Comparison of ENCODE assay signal across 11 cellular contexts in the genomic region with DNA sequence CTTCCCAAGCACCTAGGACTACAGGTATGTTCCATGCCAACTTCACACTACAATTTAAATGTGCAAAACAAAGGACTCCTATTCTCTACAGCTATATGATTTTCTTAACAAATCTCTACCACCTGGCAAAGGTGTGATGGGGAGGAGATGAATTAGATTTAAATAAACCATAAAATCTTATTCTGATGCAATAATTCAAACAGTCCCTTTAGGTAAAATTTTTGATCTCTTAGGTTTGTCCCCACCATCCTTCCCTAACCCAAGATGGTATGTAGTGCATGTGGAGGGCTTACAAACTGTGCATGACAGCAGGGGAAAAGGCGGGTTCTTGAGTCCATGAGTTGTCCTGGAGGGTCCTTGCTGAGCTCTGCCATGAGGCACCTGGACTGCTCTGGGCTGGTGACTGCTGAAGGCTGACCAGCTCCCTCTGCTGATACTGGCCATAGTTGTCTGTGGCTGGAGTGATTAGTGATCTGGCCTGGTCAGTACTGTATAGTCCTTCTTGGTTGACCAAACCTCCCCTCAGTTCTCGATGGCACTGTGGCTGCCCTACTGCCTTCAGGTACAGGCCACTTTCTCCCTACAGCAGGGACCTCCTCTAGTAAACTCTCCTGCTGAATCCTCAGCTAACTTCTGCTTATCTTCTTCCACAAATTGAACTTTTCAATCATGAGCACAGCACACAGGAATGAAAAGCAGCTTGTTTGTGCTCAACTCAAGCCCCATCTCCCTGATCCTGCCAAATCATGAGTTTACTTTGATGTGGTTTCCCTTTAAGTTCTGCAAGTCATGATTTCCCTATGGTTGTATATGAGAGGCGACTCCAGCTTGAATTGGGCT. TPM values are rescaled to one million over a fixed set of nuclear protein-coding genes. Genes with fewer than 3 reads are reported as not detected.
A peak's percentile ranks its signal among the peaks of the same experiment; 100 is the strongest.
DNase-seq lines count a peak whose midpoint lies in the region; ATAC-seq and TF ChIP-seq lines count a peak whose summit lies in the region.
"Had no signal": no experiment of that assay in that cellular context is flagged by ENCODE, and none has a peak within 500 bp of the region (broad histone marks: within the 10 kb centered on the region; RNA-seq: fewer than 3 reads in every experiment).

No MANE protein-coding gene starts in this region.

- H2AFZ ChIP-seq in hepatocyte = no peak overlapping the region

- H4K20me1 ChIP-seq in hepatocyte (ENCODE audit: insufficient read depth, poor library complexity, severe bottlenecking) = no peaks in the 10 kb centered on the region

- POLR2A ChIA-PET in AG04450 (lab: Yijun Ruan, JAX) = interaction anchor here (0.9 to 2.1 kb wide), 5 partner anchors 9 to 90 kb away, joined by 3 to 14 read pairs (median 3); no protein-coding TSS in a partner anchor
- POLR2A ChIA-PET in naive thymus-derived CD4-positive, alpha-beta T cell (lab: Charles Lee) = no interaction called here

- no peak overlapping the region; the same call in 1 of the 2 replicates for H3K4me3 Mint-ChIP-seq in HFFc6
- H3K4me3 Mint-ChIP-seq in naive thymus-derived CD4-positive, alpha-beta T cell = no peak overlapping the region

- TF ChIP-seq CTCF in AG04450 (IDR thresholded peaks at IDR 0.05; ENCODE audit: low read depth, low read length) (peak; percentile 41), HFFc6 (IDR thresholded peaks at IDR 0.05) (no peak; the same call in 1 of the 2 replicates), astrocyte of the cerebellum (IDR thresholded peaks at IDR 0.05; ENCODE audit: low read depth, low read length, missing control alignments) (peak; percentile 4), hepatocyte (IDR thresholded peaks at IDR 0.05; ENCODE audit: poor library complexity) (no peak)

- H3K4me1 ChIP-seq in hepatocyte (ENCODE audit: insufficient read depth) (peaks cover 7% of the 10 kb centered on the region), HAP-1 (no peaks in the 10 kb centered on the region)
- peaks cover 0 to 12% of the 10 kb centered on the region in 2 donors for H3K4me1 ChIP-seq in naive thymus-derived CD4-positive, alpha-beta T cell (ENCODE audit: control insufficient read depth in 2 of 2, insufficient read depth in 2 of 2, low read length in 2 of 2)

- peak overlapping the region; percentile 96 for H3K27ac ChIP-seq in AG04450 (ENCODE audit: low read depth, low read length)
- H3K27ac ChIP-seq in hepatocyte = peak overlapping the region; percentile 31
- no peak overlapping the region for H3K27ac ChIP-seq in naive thymus-derived CD4-positive, alpha-beta T cell (ENCODE audit: low read depth, low read length)

- CTCF ChIA-PET in AG04450 (lab: Charles Lee) = interaction anchor here (0.5 to 7.2 kb wide), 8 partner anchors 9 to 102 kb away, joined by 3 to 66 read pairs (median 4); no protein-coding TSS in a partner anchor
- CTCF ChIA-PET in naive thymus-derived CD4-positive, alpha-beta T cell (lab: Charles Lee) = interaction anchor here (1.2 to 1.4 kb wide), 2 partner anchors 99 to 104 kb away, joined by 3 read pairs; no protein-coding TSS in a partner anchor

- in situ Hi-C loops in astrocyte of the cerebellum (cut with HindIII; ENCODE audit: low sequenced_read_pairs) (no loop called here), HAP-1 (cut with MboI; ENCODE audit: low sequenced_read_pairs) (no loop called here)

- no peak overlapping the region for H3K4me3 ChIP-seq in AG04450 (ENCODE audit: low read depth, low read length)
- H3K4me3 ChIP-seq in astrocyte of the cerebellum (ENCODE audit: low read depth, low read length) = no peak overlapping the region
- H3K4me3 ChIP-seq in hepatocyte = no peak overlapping the region
- no peak overlapping the region for H3K4me3 ChIP-seq in HAP-1
- H3K4me3 ChIP-seq in naive thymus-derived CD4-positive, alpha-beta T cell (ENCODE audit: low read length) = no peak overlapping the region

- H3K27me3 Mint-ChIP-seq in HFFc6 (ENCODE audit: insufficient read depth) = peaks cover 4% of the 10 kb centered on the region
- H3K27me3 Mint-ChIP-seq in naive thymus-derived CD4-positive, alpha-beta T cell = peaks cover 0 to 10% (median 0%) of the 10 kb centered on the region in 5 donors

- no peaks in the 10 kb centered on the region for H3K9me2 ChIP-seq in hepatocyte (replicated peaks; ENCODE audit: insufficient read depth)

- H3K36me3 Mint-ChIP-seq in HFFc6 (ENCODE audit: low read depth) = no peaks in the 10 kb centered on the region
- H3K36me3 Mint-ChIP-seq in naive thymus-derived CD4-positive, alpha-beta T cell = peaks cover 0 to 6% (median 0%) of the 10 kb centered on the region in 5 donors

- intact Hi-C loops in naive thymus-derived CD4-positive, alpha-beta T cell (cut with micrococcal nuclease) = no loop called here

- H3K27ac Mint-ChIP-seq in HFFc6 = peak overlapping the region; percentile 53
- H3K27ac Mint-ChIP-seq in naive thymus-derived CD4-positive, alpha-beta T cell = no peak overlapping the region

- no peaks in the 10 kb centered on the region for H3K9me3 Mint-ChIP-seq in HFFc6
- H3K9me3 Mint-ChIP-seq in naive thymus-derived CD4-positive, alpha-beta T cell = no peaks in the 10 kb centered on the region

- H3K4me2 ChIP-seq in hepatocyte = no peak overlapping the region

- no peak for ATAC-seq in GM21825 (IDR thresholded peaks at IDR 0.05; ENCODE audit: unreplicated experiment)
- ATAC-seq in naive thymus-derived CD4-positive, alpha-beta T cell = no peak

- H3K36me3 ChIP-seq in hepatocyte (replicated peaks; ENCODE audit: insufficient read depth, low read depth) (no peaks in the 10 kb centered on the region), HAP-1 (replicated peaks) (no peaks in the 10 kb centered on the region)
- no peaks in the 10 kb centered on the region for H3K36me3 ChIP-seq in naive thymus-derived CD4-positive, alpha-beta T cell (ENCODE audit: control insufficient read depth in 2 of 3, insufficient read depth in 3 of 3, low read length in 3 of 3)

- H3K9me3 ChIP-seq in AG04450 (ENCODE audit: control insufficient read depth, insufficient read depth, low read length) = no peaks in the 10 kb centered on the region
- H3K9me3 ChIP-seq in hepatocyte (ENCODE audit: low read depth) = no peaks in the 10 kb centered on the region
- H3K9me3 ChIP-seq in HAP-1 = no peaks in the 10 kb centered on the region
- no peaks in the 10 kb centered on the region for H3K9me3 ChIP-seq in naive thymus-derived CD4-positive, alpha-beta T cell (ENCODE audit: control insufficient read depth in 2 of 3, low read length in 3 of 3)

- H3K4me1 Mint-ChIP-seq in HFFc6 (ENCODE audit: low read depth) = peaks cover 27% of the 10 kb centered on the region
- H3K4me1 Mint-ChIP-seq in naive thymus-derived CD4-positive, alpha-beta T cell = peaks cover 19 to 53% (median 36%) of the 10 kb centered on the region in 7 donors

- H3K79me2 ChIP-seq in hepatocyte = no peaks in the 10 kb centered on the region

- WGBS in hepatocyte (ENCODE audit: low lambda C conversion rate, missing lambda C conversion rate) = 81% methylated on average over 3 of the region's 3 CpGs

- H3K27me3 ChIP-seq in AG04450 (ENCODE audit: control insufficient read depth, insufficient read depth, low read length) (no peaks in the 10 kb centered on the region), hepatocyte (no peaks in the 10 kb centered on the region), HAP-1 (ENCODE audit: low read depth) (no peaks in the 10 kb centered on the region)
- no peaks in the 10 kb centered on the region for H3K27me3 ChIP-seq in naive thymus-derived CD4-positive, alpha-beta T cell (ENCODE audit: control insufficient read depth in 2 of 2, insufficient read depth in 2 of 2, low read length in 2 of 2)

- DNase-seq in AG04450 (ENCODE audit: low read depth, low spot score) = peak; percentile 90
- DNase-seq in HFFc6 = peak; percentile 67
- peak; percentile 33 for DNase-seq in astrocyte of the cerebellum (ENCODE audit: low read depth)
- DNase-seq in hepatocyte (ENCODE audit: low spot score) = no peak
- DNase-seq in HAP-1 (ENCODE audit: low spot score in 2 of 2) = no peak
- DNase-seq in naive thymus-derived CD4-positive, alpha-beta T cell = no peak
- no peak for DNase-seq in DMS79 (lab: John Stamatoyannopoulos, UW)
- DNase-seq: KG1, SHP77 treated with DMSO at 0.1 percent for 48 hours had no signal

RNA-seq across cellular contexts. Expression of a gene that starts 30.1 kb away (rescaled TPM):
- not detected in 2 replicates for polyA plus RNA-seq in AG04450 (2011; rRNA removed)
- not detected in 2 replicates for polyA minus RNA-seq in AG04450 (2011; rRNA and poly(A)+ RNA removed)
- total RNA-seq in HFFc6 (2021; fragmentation: NEBNext Ultra II Directional; extraction: Animal tissue kit (Norgen Biotek cat#: 25700)) = under 1 TPM in 2 of 6 experiments, not detected in 4; 0.20 to 0.43 TPM
- total RNA-seq in hepatocyte = 0.32 TPM in 1 of 2 replicates, not detected in the other
- 0.81 TPM in 1 of 2 replicates, not detected in the other for polyA plus RNA-seq in hepatocyte
- total RNA-seq in naive thymus-derived CD4-positive, alpha-beta T cell = not detected
- polyA plus RNA-seq in naive thymus-derived CD4-positive, alpha-beta T cell = not detected
- polyA plus RNA-seq: aorta had no signal

RNA-seq across cellular contexts. Expression of a gene that starts 32.5 kb away (rescaled TPM):
- polyA plus RNA-seq in AG04450 (2011; rRNA removed) = 3.8 and 4.6 TPM in 2 replicates
- polyA minus RNA-seq in AG04450 (2011; rRNA and poly(A)+ RNA removed) = 7.2 and 9.5 TPM in 2 replicates
- not detected for total RNA-seq in HFFc6 (2021; fragmentation: NEBNext Ultra II Directional; extraction: Animal tissue kit (Norgen Biotek cat#: 25700))
- total RNA-seq in hepatocyte = 1.1 and 3.3 TPM in 2 replicates
- polyA plus RNA-seq in hepatocyte = 0.92 and 2.4 TPM in 2 replicates
- total RNA-seq in naive thymus-derived CD4-positive, alpha-beta T cell = 100 to 1,000 TPM; 125 to 431 (median 285) TPM
- polyA plus RNA-seq in naive thymus-derived CD4-positive, alpha-beta T cell = 100 to 1,000 TPM; 319 to 547 TPM

Comparison
In these comparisons a context has a peak if more than half of its experiments do, and no peak if none do; other contexts are left out.
1. DNase-seq: peak in AG04450 (single experiment), HFFc6 (single experiment) and astrocyte of the cerebellum (single experiment); none in hepatocyte (single experiment), HAP-1 (0 of 2), naive thymus-derived CD4-positive, alpha-beta T cell (0 of 9) and DMS79 (single experiment).
2. CTCF ChIP-seq: peak in AG04450 (single experiment) and astrocyte of the cerebellum (single experiment); none in HFFc6 (single experiment) and hepatocyte (single experiment).
3. RNA of a gene that starts 32.5 kb away (total RNA-seq): 125 to 431 TPM in naive thymus-derived CD4-positive, alpha-beta T cell; 1.1 to 3.3 TPM in hepatocyte and not detected in HFFc6; every median in the first group is over 10 times any median in the second.